Comparison of ENCODE assay signal across 31 cellular contexts in the genomic region with DNA sequence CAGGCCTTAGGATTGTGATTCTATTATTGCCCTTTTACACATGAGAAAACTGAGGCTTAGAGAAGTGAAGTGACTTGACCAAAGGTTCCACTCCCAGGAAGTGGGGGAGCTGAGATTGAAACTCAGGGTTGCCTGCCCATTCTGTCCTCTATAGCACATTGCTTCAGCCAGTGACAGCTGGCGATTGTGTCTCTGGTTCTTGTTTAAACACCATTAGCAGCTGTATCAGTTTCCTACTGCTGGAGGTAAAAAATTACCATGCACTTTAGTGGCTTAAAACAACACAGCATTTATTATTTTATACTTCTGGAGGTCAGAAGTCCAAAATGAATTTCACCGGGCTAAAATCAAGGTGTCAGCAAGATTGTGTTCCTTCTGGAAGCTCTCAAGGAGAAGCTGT.
"Had no signal": no experiment of that assay in that cellular context is flagged by ENCODE, and none has a peak within 500 bp of the region (broad histone marks: within the 10 kb centered on the region; RNA-seq: fewer than 3 reads in every experiment).

No MANE protein-coding gene starts in this region.

- H3K27ac Mint-ChIP-seq: activated CD4-positive, alpha-beta T cell treated with anti-CD3 and anti-CD28 coated beads, Interleukin-2, amount 10 ng/mL, durations not matched to agents 7 days and 5 days; activated CD8-positive, alpha-beta T cell treated with anti-CD3 and anti-CD28 coated beads for 36 hours; activated naive CD4-positive, alpha-beta T cell treated with anti-CD3 and anti-CD28 coated beads, Interleukin-2, amount 50 U/mL, for 24 hours; activated naive CD8-positive, alpha-beta T cell treated with anti-CD3 and anti-CD28 coated beads, Interleukin-2, amount 50 U/mL, for 24 hours; activated T-helper 17 cell treated with anti-CD3 and anti-CD28 coated beads, Interleukin-2, amount 50 U/mL, for 72 hours; immature natural killer cell; naive B cell; nephron progenitor cell; progenitor cell of endocrine pancreas; stimulated activated naive B cell treated with anti-CD40 and anti-IgM and Interleukin-4, amounts not matched to agents 10 μg/mL and 1 μg/mL and 100 μg/mL, for 72 hours; WTC11 had no signal

- H3K9me3 Mint-ChIP-seq: activated CD4-positive, alpha-beta T cell treated with anti-CD3 and anti-CD28 coated beads, Interleukin-2, amount 10 ng/mL, durations not matched to agents 7 days and 5 days; activated CD8-positive, alpha-beta T cell treated with anti-CD3 and anti-CD28 coated beads for 36 hours; activated naive CD4-positive, alpha-beta T cell treated with anti-CD3 and anti-CD28 coated beads, Interleukin-2, amount 50 U/mL, for 24 hours; activated naive CD8-positive, alpha-beta T cell treated with anti-CD3 and anti-CD28 coated beads, Interleukin-2, amount 50 U/mL, for 24 hours; activated T-cell treated with anti-CD3 and anti-CD28 coated beads, Interleukin-2, amount 50 U/mL, for 4 hours; activated T-helper 17 cell treated with anti-CD3 and anti-CD28 coated beads, Interleukin-2, amount 50 U/mL, for 72 hours; immature natural killer cell; naive B cell; stimulated activated naive B cell treated with anti-CD40 and anti-IgM and Interleukin-4, amounts not matched to agents 10 μg/mL and 1 μg/mL and 100 μg/mL, for 72 hours; WTC11 had no signal

- H3K4me1 ChIP-seq: left ventricle myocardium inferior, thyroid gland, upper lobe of left lung, vagina had no signal

- DNase-seq: activated CD4-positive, alpha-beta T cell treated with anti-CD3 and anti-CD28 coated beads for 1 hour; activated CD4-positive, alpha-beta T cell treated with anti-CD3 and anti-CD28 coated beads, Interleukin-2, amount 10 ng/mL, durations not matched to agents 7 days and 5 days; activated CD8-positive, alpha-beta T cell treated with anti-CD3 and anti-CD28 coated beads for 36 hours; activated gamma-delta T cell treated with Interleukin-2 at 50 U/mL for 16 hours; activated naive CD8-positive, alpha-beta T cell treated with anti-CD3 and anti-CD28 coated beads, Interleukin-2, amount 50 U/mL, for 24 hours; activated T-cell treated with anti-CD3 and anti-CD28 coated beads, Interleukin-2, amount 50 U/mL, for 4 hours; amygdala; central memory CD4-positive, alpha-beta T cell; foreskin fibroblast; head of caudate nucleus; hippocampal formation; immature natural killer cell; kidney glomerular epithelial cell; left ventricle myocardium inferior; naive B cell; nephron progenitor cell; ovary; stimulated activated CD4-positive, alpha-beta T cell treated with anti-CD3 and anti-CD28 coated beads, Interleukin-2, amount 100 ng/mL, for 24 hours; stimulated activated naive B cell treated with anti-CD40 and anti-IgM and Interleukin-4, amounts not matched to agents 10 μg/mL and 1 μg/mL and 100 μg/mL, for 72 hours; stomach; T-helper 2 cell; thyroid gland; upper lobe of left lung had no signal

- H3K27ac ChIP-seq: left ventricle myocardium inferior, neutrophil, ovary, stomach, thyroid gland, upper lobe of left lung, vagina had no signal

- H3K27me3 ChIP-seq: neutrophil, ovary, stomach, thyroid gland, upper lobe of left lung, vagina had no signal

- H3K9me3 ChIP-seq: left ventricle myocardium inferior, neutrophil, ovary, stomach, thyroid gland, upper lobe of left lung, vagina had no signal

- H3K4me3 ChIP-seq: left ventricle myocardium inferior, lung, ovary, smooth muscle cell, stomach, thyroid gland, upper lobe of left lung, vagina had no signal

- H3K4me3 Mint-ChIP-seq: activated CD4-positive, alpha-beta T cell treated with anti-CD3 and anti-CD28 coated beads, Interleukin-2, amount 10 ng/mL, durations not matched to agents 7 days and 5 days; activated CD8-positive, alpha-beta T cell treated with anti-CD3 and anti-CD28 coated beads for 36 hours; activated naive CD4-positive, alpha-beta T cell treated with anti-CD3 and anti-CD28 coated beads, Interleukin-2, amount 50 U/mL, for 24 hours; activated naive CD8-positive, alpha-beta T cell treated with anti-CD3 and anti-CD28 coated beads, Interleukin-2, amount 50 U/mL, for 24 hours; activated T-cell treated with anti-CD3 and anti-CD28 coated beads, Interleukin-2, amount 50 U/mL, for 4 hours; activated T-helper 17 cell treated with anti-CD3 and anti-CD28 coated beads, Interleukin-2, amount 50 U/mL, for 72 hours; immature natural killer cell; naive B cell; nephron progenitor cell; stimulated activated naive B cell treated with anti-CD40 and anti-IgM and Interleukin-4, amounts not matched to agents 10 μg/mL and 1 μg/mL and 100 μg/mL, for 72 hours; WTC11 had no signal

- H3K27me3 Mint-ChIP-seq: activated CD4-positive, alpha-beta T cell treated with anti-CD3 and anti-CD28 coated beads, Interleukin-2, amount 10 ng/mL, durations not matched to agents 7 days and 5 days; activated CD8-positive, alpha-beta T cell treated with anti-CD3 and anti-CD28 coated beads for 36 hours; activated naive CD4-positive, alpha-beta T cell treated with anti-CD3 and anti-CD28 coated beads, Interleukin-2, amount 50 U/mL, for 24 hours; activated naive CD8-positive, alpha-beta T cell treated with anti-CD3 and anti-CD28 coated beads, Interleukin-2, amount 50 U/mL, for 24 hours; activated T-helper 17 cell treated with anti-CD3 and anti-CD28 coated beads, Interleukin-2, amount 50 U/mL, for 72 hours; naive B cell; progenitor cell of endocrine pancreas had no signal

- H3K36me3 ChIP-seq: left ventricle myocardium inferior, neutrophil, ovary, stomach, thyroid gland, upper lobe of left lung, vagina had no signal

- H3K36me3 Mint-ChIP-seq: activated naive CD4-positive, alpha-beta T cell treated with anti-CD3 and anti-CD28 coated beads, Interleukin-2, amount 50 U/mL, for 24 hours; immature natural killer cell; naive B cell; stimulated activated naive B cell treated with anti-CD40 and anti-IgM and Interleukin-4, amounts not matched to agents 10 μg/mL and 1 μg/mL and 100 μg/mL, for 72 hours; WTC11 had no signal

- H3K4me1 Mint-ChIP-seq: activated CD4-positive, alpha-beta T cell treated with anti-CD3 and anti-CD28 coated beads, Interleukin-2, amount 10 ng/mL, durations not matched to agents 7 days and 5 days; activated naive CD4-positive, alpha-beta T cell treated with anti-CD3 and anti-CD28 coated beads, Interleukin-2, amount 50 U/mL, for 24 hours; activated naive CD8-positive, alpha-beta T cell treated with anti-CD3 and anti-CD28 coated beads, Interleukin-2, amount 50 U/mL, for 24 hours; activated T-helper 17 cell treated with anti-CD3 and anti-CD28 coated beads, Interleukin-2, amount 50 U/mL, for 72 hours; immature natural killer cell; naive B cell; nephron progenitor cell; stimulated activated naive B cell treated with anti-CD40 and anti-IgM and Interleukin-4, amounts not matched to agents 10 μg/mL and 1 μg/mL and 100 μg/mL, for 72 hours; WTC11 had no signal
